ENCODE assay signal across 8 cellular contexts in the genomic region with DNA sequence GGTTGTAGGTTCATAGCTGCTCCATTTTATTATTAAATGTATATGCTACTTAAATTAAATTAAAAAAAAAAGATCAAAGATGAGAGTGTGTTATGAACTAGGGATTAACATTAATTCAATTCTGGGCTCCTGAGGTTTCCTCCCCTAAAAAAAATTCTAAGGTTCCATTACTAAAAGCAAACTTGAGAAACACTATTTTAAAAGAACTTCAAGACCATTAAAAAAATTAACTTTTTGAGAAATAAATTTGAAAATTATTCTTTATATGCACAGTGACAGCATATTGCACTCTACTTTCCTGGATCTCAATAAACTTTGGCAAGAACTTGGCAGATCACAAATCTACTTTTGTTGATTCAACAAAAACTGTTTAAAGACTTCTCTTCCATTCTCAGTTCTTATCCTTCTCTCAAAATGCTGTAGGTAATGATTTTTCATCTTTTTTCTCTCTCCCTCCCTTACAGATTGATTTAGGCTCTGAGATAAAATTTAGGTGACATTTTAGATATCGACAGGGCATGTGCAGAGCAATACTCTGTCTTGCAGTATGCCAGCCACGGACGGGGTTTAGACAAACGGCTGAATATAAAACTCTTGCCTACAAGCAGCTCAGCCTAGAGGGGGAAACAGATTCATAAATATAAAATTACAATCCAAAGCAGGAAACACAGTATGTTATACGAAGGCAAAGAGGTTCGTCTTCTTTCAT. TPM values are rescaled to one million over a fixed set of nuclear protein-coding genes. Genes with fewer than 3 reads are reported as not detected.
DNase-seq lines count a peak whose midpoint lies in the region; ATAC-seq, FAIRE-seq and TF ChIP-seq lines count a peak whose summit lies in the region.

No MANE protein-coding gene starts in this region.

- DNase-seq in NCI-H1436 treated with DMSO at 0.1 percent for 48 hours (lab: John Stamatoyannopoulos, UW) (no peak), epidermal melanocyte (ENCODE audit: insufficient read length, low spot score) (no peak), GM12892 (ENCODE audit: insufficient read length) (no peak)

- FAIRE-seq in colon (lab: Jason Lieb, UNC) (peak; percentile 5), GM12892 (lab: Jason Lieb, UNC) (no peak)

- no peak; the same call in 1 of the 2 replicates for TF ChIP-seq POLR2A in GM12892 (IDR thresholded peaks at IDR 0.05; ENCODE audit: low read depth, low read length)

- H3K4me3 ChIP-seq in GM08714 (ENCODE audit: low read length) (peak overlapping the region; percentile 68), mononuclear cell (ENCODE audit: low read length) (peak overlapping the region; percentile 73)

- H3K9me3 ChIP-seq in KOPT-K1 (ENCODE audit: insufficient read depth, low read length, poor library complexity, severe bottlenecking) (no peaks in the 10 kb centered on the region), mononuclear cell (ENCODE audit: low read depth, low read length) (no peaks in the 10 kb centered on the region)

- peak; percentile 36 for ATAC-seq in GM21737 (IDR thresholded peaks at IDR 0.05; ENCODE audit: unreplicated experiment)

- H3K36me3 ChIP-seq in KOPT-K1 (ENCODE audit: insufficient read depth, low read length) = peaks cover 13% of the 10 kb centered on the region

- H3K27me3 ChIP-seq in mononuclear cell (ENCODE audit: insufficient read depth, low read length) = peaks cover 2% of the 10 kb centered on the region

- peak overlapping the region; percentile 79 for H3K27ac ChIP-seq in KOPT-K1 (ENCODE audit: low read depth, low read length, poor library complexity, severe bottlenecking)

- peaks cover 31% of the 10 kb centered on the region for H3K4me1 ChIP-seq in mononuclear cell (ENCODE audit: insufficient read depth, low read length)

RNA-seq across cellular contexts. Expression of gene MARS2, which starts 0.6 kb away (rescaled TPM):
- total RNA-seq in mononuclear cell = 9.1 TPM
- polyA plus RNA-seq in GM12892 (2012; ENCODE audit: missing spikeins) = 10.6 TPM

RNA-seq across cellular contexts. Expression of gene RFTN2, which starts 29.2 kb away (rescaled TPM):
- total RNA-seq in mononuclear cell = under 0.01 TPM
- polyA plus RNA-seq in GM12892 (2012; ENCODE audit: missing spikeins) = 0.34 TPM
